22 cellular contexts compared by ENCODE assay signal in genomic region chr12:10551375-10551774, GRCh38. TPM values are rescaled to one million over a fixed set of nuclear protein-coding genes. Genes with fewer than 3 reads are reported as not detected.
A peak's percentile ranks its signal among the peaks of the same experiment; 100 is the strongest.
DNase-seq lines count a peak whose midpoint lies in the region; ATAC-seq, FAIRE-seq and TF ChIP-seq lines count a peak whose summit lies in the region.
"Had no signal": no experiment of that assay in that cellular context is flagged by ENCODE, and none has a peak within 500 bp of the region (broad histone marks: within the 10 kb centered on the region; RNA-seq: fewer than 3 reads in every experiment).

No MANE protein-coding gene starts in this region.

- no peaks in the 10 kb centered on the region for H3K4me1 Mint-ChIP-seq in GM23338
- no peaks in the 10 kb centered on the region for H3K4me1 Mint-ChIP-seq in stimulated activated memory B cell treated with anti-CD40 and anti-IgM and Interleukin-4, amounts not matched to agents 10 μg/mL and 1 μg/mL and 100 μg/mL, for 72 hours
- H3K4me1 Mint-ChIP-seq: B cell, CD14-positive monocyte had no signal

- H4K8ac ChIP-seq in IMR-90 (ENCODE audit: low read depth in 2 of 2, low read length in 2 of 2) = no peak overlapping the region

- no peaks in the 10 kb centered on the region; the same call in 2 of the 3 replicates for H3K36me3 Mint-ChIP-seq in GM23338 (ENCODE audit: low read depth)
- H3K36me3 Mint-ChIP-seq in stimulated activated memory B cell treated with anti-CD40 and anti-IgM and Interleukin-4, amounts not matched to agents 10 μg/mL and 1 μg/mL and 100 μg/mL, for 72 hours = no peaks in the 10 kb centered on the region
- H3K36me3 Mint-ChIP-seq: CD14-positive monocyte had no signal

- no peak overlapping the region for H4K91ac ChIP-seq in IMR-90 (ENCODE audit: insufficient read depth, low read depth, low read length)

- H4K20me1 ChIP-seq in GM23338 (replicated peaks; ENCODE audit: insufficient read depth) = no peaks in the 10 kb centered on the region
- no peaks in the 10 kb centered on the region for H4K20me1 ChIP-seq in IMR-90 (ENCODE audit: insufficient read depth, low read length)

- H3K36me3 ChIP-seq in GM23338 (ENCODE audit: insufficient read depth) (no peaks in the 10 kb centered on the region), IMR-90 (ENCODE audit: control insufficient read depth, insufficient read depth, low read length) (no peaks in the 10 kb centered on the region), kidney (ENCODE audit: control insufficient read depth in 1 of 2, insufficient read depth in 2 of 2, low read length in 2 of 2) (no peaks in the 10 kb centered on the region)

- H2AFZ ChIP-seq in GM23338 = peak overlapping the region; percentile 54; the same call in 1 of the 2 replicates
- H2AFZ ChIP-seq in IMR-90 (replicated peaks; ENCODE audit: low read length, poor library complexity) = no peak overlapping the region

- no peaks in the 10 kb centered on the region for H3K79me1 ChIP-seq in IMR-90 (ENCODE audit: low read depth in 1 of 2, low read length in 2 of 2)

- TF ChIP-seq CTCF in GM23338 (conservative IDR thresholded peaks at IDR 0.05; ENCODE audit: low read depth in 2 of 2) (no peak), IMR-90 (conservative IDR thresholded peaks at IDR 0.05; ENCODE audit: low read depth, low read length) (no peak), kidney (IDR thresholded peaks at IDR 0.05; ENCODE audit: borderline replicate concordance, extremely low read depth, insufficient read depth) (no peak)

- H3K27me3 ChIP-seq in GM23338 (ENCODE audit: insufficient read depth) (no peaks in the 10 kb centered on the region), IMR-90 (ENCODE audit: control insufficient read depth, insufficient read depth, low read length) (peaks cover 7% of the 10 kb centered on the region; the same call in 1 of the 2 replicates)

- dilution Hi-C loops in IMR-90 (cut with HindIII; ENCODE audit: low sequenced_read_pairs, unreplicated experiment) = no loop called here

- no peak overlapping the region for H2BK20ac ChIP-seq in IMR-90 (ENCODE audit: low read depth, low read length)

- no peak for TF ChIP-seq POLR2A in IMR-90 (IDR thresholded peaks at IDR 0.05; ENCODE audit: low read depth, low read length)

- no peak overlapping the region for H4K5ac ChIP-seq in IMR-90 (ENCODE audit: low read depth, low read length)

- H3K9me3 Mint-ChIP-seq in GM23338 = no peaks in the 10 kb centered on the region; the same call in 2 of the 3 replicates
- peaks cover 3% of the 10 kb centered on the region for H3K9me3 Mint-ChIP-seq in stimulated activated memory B cell treated with anti-CD40 and anti-IgM and Interleukin-4, amounts not matched to agents 10 μg/mL and 1 μg/mL and 100 μg/mL, for 72 hours

- H3K23ac ChIP-seq in IMR-90 (ENCODE audit: low read depth, low read length) = no peak overlapping the region

- CTCF ChIA-PET in IMR-90 (lab: Yijun Ruan, JAX) = no interaction called here

- no peak overlapping the region for H3K4me3 Mint-ChIP-seq in GM23338
- H3K4me3 Mint-ChIP-seq in stimulated activated memory B cell treated with anti-CD40 and anti-IgM and Interleukin-4, amounts not matched to agents 10 μg/mL and 1 μg/mL and 100 μg/mL, for 72 hours = no peak overlapping the region
- H3K4me3 Mint-ChIP-seq: B cell had no signal

- H3F3A ChIP-seq in GM23338 (replicated peaks; ENCODE audit: low read depth) = no peaks in the 10 kb centered on the region

- no peak overlapping the region for H3K27ac ChIP-seq in GM23338 (ENCODE audit: low read depth)
- H3K27ac ChIP-seq in IMR-90 (ENCODE audit: insufficient read depth, low read length) = no peak overlapping the region
- H3K27ac ChIP-seq in kidney (ENCODE audit: low read depth in 2 of 2, low read length in 2 of 2) = no peak overlapping the region
- H3K27ac ChIP-seq: A549, HL-60 had no signal

- H2AK9ac ChIP-seq in IMR-90 (replicated peaks; ENCODE audit: low read depth, low read length, poor library complexity) = peak overlapping the region; percentile 38

- intact Hi-C loops in IMR-90 (cut with micrococcal nuclease) (no loop called here), kidney (cut with DNase I) (loop anchor here (10.0 kb wide), 1 partner anchor 227 kb away; no protein-coding TSS in a partner anchor)

- no peaks in the 10 kb centered on the region for H3K9me2 ChIP-seq in GM23338 (ENCODE audit: insufficient read depth)

- H3K4me3 ChIP-seq in GM23338 (no peak overlapping the region), IMR-90 (ENCODE audit: insufficient read depth, low read depth, low read length) (no peak overlapping the region), kidney (ENCODE audit: low read length in 2 of 2) (no peak overlapping the region)
- H3K4me3 ChIP-seq: A549, GM12878 had no signal

- no peaks in the 10 kb centered on the region for H3K27me3 Mint-ChIP-seq in GM23338 (ENCODE audit: insufficient read depth, low read depth, poor library complexity)
- no peaks in the 10 kb centered on the region for H3K27me3 Mint-ChIP-seq in stimulated activated memory B cell treated with anti-CD40 and anti-IgM and Interleukin-4, amounts not matched to agents 10 μg/mL and 1 μg/mL and 100 μg/mL, for 72 hours
- H3K27me3 Mint-ChIP-seq: B cell had no signal

- DNase-seq in GM23338 (ENCODE audit: low spot score) (no peak), IMR-90 (no peak), kidney (peak; percentile 54), NCI-H2081 (lab: John Stamatoyannopoulos, UW) (no peak)
- DNase-seq: DMS79 treated with DMSO at 0.1 percent for 48 hours, GOT3, KG1, NCI-H1092, NCI-H1436, NCI-H1930, NCI-H2227 treated with DMSO at 0.1 percent for 48 hours, NCI-H510A had no signal

- no peak overlapping the region for H2BK15ac ChIP-seq in IMR-90 (ENCODE audit: low read depth, low read length)

- H2AK5ac ChIP-seq in IMR-90 (ENCODE audit: low read depth, low read length) = no peak overlapping the region

- no peak overlapping the region for H3K4ac ChIP-seq in IMR-90 (ENCODE audit: low read depth, low read length)

- no peak for FAIRE-seq in kidney (lab: Jason Lieb, UNC)
- FAIRE-seq: A549, GM12878, HepG2 had no signal

- no TSS peak for BruUV-seq in IMR-90 (replicated peaks; lab: Mats Ljungman, UMichigan)

- H3K4me2 ChIP-seq in GM23338 (no peak overlapping the region), IMR-90 (ENCODE audit: low read depth, low read length) (no peak overlapping the region)
- H3K4me2 ChIP-seq: A549 had no signal

- H3K14ac ChIP-seq in IMR-90 (replicated peaks; ENCODE audit: low read depth, low read length) = no peak overlapping the region

- POLR2A ChIA-PET in IMR-90 (lab: Charles Lee; ENCODE audit: unreplicated experiment) = no interaction called here

- H3K56ac ChIP-seq in IMR-90 (ENCODE audit: extremely low read depth, insufficient read depth, low read length) = no peak overlapping the region

- 93% methylated on average over 5 of the region's 25 CpGs; no CpG with 5 or more reads in 1 of the 2 experiments for WGBS in IMR-90 (ENCODE audit: extremely low coverage in 2 of 2, insufficient read length in 1 of 2), 2 experiments

- H3K9ac ChIP-seq in IMR-90 (ENCODE audit: low read depth, low read length) (no peak overlapping the region), kidney (ENCODE audit: low read length in 2 of 2) (no peak overlapping the region)

- no peak overlapping the region for H2BK5ac ChIP-seq in IMR-90 (ENCODE audit: low read depth, low read length, poor library complexity, severe bottlenecking)

- no peak overlapping the region for H3K18ac ChIP-seq in IMR-90 (ENCODE audit: low read depth, low read length)

- no peaks in the 10 kb centered on the region for H3K9me1 ChIP-seq in IMR-90 (ENCODE audit: insufficient read depth, low read length)

- no peak; the same call in 2 of the 3 replicates for ATAC-seq in GM23338
- no peak for ATAC-seq in IMR-90 (ENCODE audit: low read depth)
- peak; percentile 39 for ATAC-seq in stimulated activated memory B cell treated with anti-CD40 and anti-IgM and Interleukin-4, amounts not matched to agents 10 μg/mL and 1 μg/mL and 100 μg/mL, for 72 hours
- no peak for ATAC-seq in HG02798 (IDR thresholded peaks at IDR 0.05; ENCODE audit: poor library complexity, unreplicated experiment)
- no peak for ATAC-seq in HG03039 (IDR thresholded peaks at IDR 0.05; ENCODE audit: unreplicated experiment)
- ATAC-seq: A549, GM12878, HepG2, Panc1 had no signal

- no peaks in the 10 kb centered on the region for H3K79me2 ChIP-seq in GM23338 (replicated peaks; ENCODE audit: insufficient read depth)

- in situ Hi-C loops in IMR-90 (cut with MboI; ENCODE audit: low sequenced_read_pairs) = loop anchor here (10.0 kb wide), 1 partner anchor 227 kb away; no protein-coding TSS in a partner anchor

- no peak overlapping the region for H3K27ac Mint-ChIP-seq in GM23338
- H3K27ac Mint-ChIP-seq in stimulated activated memory B cell treated with anti-CD40 and anti-IgM and Interleukin-4, amounts not matched to agents 10 μg/mL and 1 μg/mL and 100 μg/mL, for 72 hours = no peak overlapping the region
- H3K27ac Mint-ChIP-seq: B cell had no signal

- H3K4me1 ChIP-seq in GM23338 (ENCODE audit: insufficient read depth) (no peaks in the 10 kb centered on the region), IMR-90 (ENCODE audit: control insufficient read depth, insufficient read depth, low read length) (no peaks in the 10 kb centered on the region), kidney (ENCODE audit: control insufficient read depth in 1 of 2, insufficient read depth in 1 of 2, low read depth in 1 of 2, low read length in 2 of 2) (no peaks in the 10 kb centered on the region)
- H3K4me1 ChIP-seq: A549 had no signal

- H3K9me3 ChIP-seq in IMR-90 (ENCODE audit: control insufficient read depth, insufficient read depth, low read length) = no peaks in the 10 kb centered on the region
- peaks cover 0 to 4% of the 10 kb centered on the region in 2 donors for H3K9me3 ChIP-seq in kidney (ENCODE audit: control insufficient read depth in 1 of 2, low read length in 2 of 2)
- H3K9me3 ChIP-seq: A549 had no signal

- H2BK120ac ChIP-seq in IMR-90 (ENCODE audit: low read depth, low read length) = no peak overlapping the region

- TF ChIP-seq RAD21 in IMR-90 (IDR thresholded peaks at IDR 0.05; ENCODE audit: low read length) = no peak

TF ChIP-seq in IMR-90, 13 proteins besides CTCF, POLR2A, EP300 and RAD21 (continues in another document):
- no peak for TF ChIP-seq USF2 (IDR thresholded peaks at IDR 0.05; ENCODE audit: low read depth, low read length)
- no peak for TF ChIP-seq SMC3 (IDR thresholded peaks at IDR 0.05; ENCODE audit: low read depth, low read length)

RNA-seq across cellular contexts. Expression of gene EIF2S3B, which starts 45.7 kb away (rescaled TPM):
- 10.8 and 16.3 TPM in 2 replicates for total RNA-seq in GM23338 (2014; rRNA removed; shearing (Covaris generic))
- polyA plus RNA-seq in GM23338 (2016; fragmentation: Nextera tagmentation; extraction: Ambion mirVana) = 0.24 and 0.56 TPM in 2 replicates
- 4.4 and 6.8 TPM in 2 replicates for total RNA-seq in IMR-90 (2012; rRNA removed)
- polyA plus RNA-seq in IMR-90 (2012; rRNA removed) = 0.39 and 0.46 TPM in 2 replicates
- polyA plus RNA-seq in IMR-90 (2012; cell fraction: cytosol; rRNA removed) = 0.04 and 0.10 TPM in 2 replicates
- polyA plus RNA-seq in IMR-90 (2012; cell fraction: nucleus; rRNA removed; ENCODE audit: low replicate concordance) = 0.32 TPM in 1 of 2 replicates, not detected in the other
- 1.5 TPM for total RNA-seq in kidney
- not detected for polyA plus RNA-seq in kidney (ENCODE audit: insufficient read depth, low read depth, low replicate concordance)
